Comparison of ENCODE assay signal across 17 cellular contexts in genomic region chr19:7841751-7842660, GRCh38. TPM values are rescaled to one million over a fixed set of nuclear protein-coding genes. Genes with fewer than 3 reads are reported as not detected.
DNase-seq lines count a peak whose midpoint lies in the region; ATAC-seq, FAIRE-seq and TF ChIP-seq lines count a peak whose summit lies in the region.
"Had no signal": no experiment of that assay in that cellular context is flagged by ENCODE, and none has a peak within 500 bp of the region (broad histone marks: within the 10 kb centered on the region; RNA-seq: fewer than 3 reads in every experiment).

No MANE protein-coding gene starts in this region.

- in situ Hi-C loops in IMR-90 (cut with MboI; ENCODE audit: low sequenced_read_pairs): no loop called here

- no peaks in the 10 kb centered on the region for H3K9me3 Mint-ChIP-seq in effector memory CD8-positive, alpha-beta T cell
- H3K9me3 Mint-ChIP-seq: IgD-negative memory B cell had no signal

- H3K79me1 ChIP-seq in IMR-90 (ENCODE audit: low read depth in 1 of 2, low read length in 2 of 2) (peaks cover 29 to 49% of the 10 kb centered on the region in 2 experiments), H1 (ENCODE audit: low read depth, low read length) (no peaks in the 10 kb centered on the region), trophoblast cell (ENCODE audit: low read length) (no peaks in the 10 kb centered on the region)

- H4K20me1 ChIP-seq in IMR-90 (ENCODE audit: insufficient read depth, low read length) (peaks cover 29% of the 10 kb centered on the region), H1 (replicated peaks in 1 of 2; ENCODE audit: control insufficient read depth in 1 of 2, insufficient read depth in 2 of 2, low read length in 2 of 2) (peaks cover 0 to 23% of the 10 kb centered on the region in 2 experiments)

- no TSS peak for BruUV-seq in IMR-90 (replicated peaks; lab: Mats Ljungman, UMichigan)

- no peaks in the 10 kb centered on the region for H3K36me3 ChIP-seq in IMR-90 (ENCODE audit: control insufficient read depth, insufficient read depth, low read length)
- H3K36me3 ChIP-seq in H1 (ENCODE audit: control insufficient read depth in 2 of 4, insufficient read depth in 4 of 4, low read length in 3 of 4): no peaks in the 10 kb centered on the region; a peak in 1 of 8 replicates
- no peaks in the 10 kb centered on the region for H3K36me3 ChIP-seq in trophoblast cell (ENCODE audit: control insufficient read depth in 1 of 2, insufficient read depth in 2 of 2, low read length in 2 of 2)
- H3K36me3 ChIP-seq: BLaER1 treated with 17β-estradiol and CSF1 and Interleukin-3, amounts not matched to agents 10 nM and 100 nM had no signal

- TF ChIP-seq CTCF in IMR-90 (conservative IDR thresholded peaks at IDR 0.05; ENCODE audit: low read depth, low read length) (no peak), H1 (IDR thresholded peaks at IDR 0.05; ENCODE audit: control extremely low read depth in 1 of 3, insufficient read depth in 1 of 3, low read depth in 1 of 3, low read length in 3 of 3) (no peak)

- H3K9me3 ChIP-seq in IMR-90 (ENCODE audit: control insufficient read depth, insufficient read depth, low read length): no peaks in the 10 kb centered on the region; the same call in 1 of the 2 replicates
- peaks cover 0 to 14% of the 10 kb centered on the region in 2 experiments; a peak in 2 of 4 replicates for H3K9me3 ChIP-seq in H1 (ENCODE audit: insufficient read depth in 2 of 2, low read depth in 1 of 2, low read length in 1 of 2)
- peaks cover 9% of the 10 kb centered on the region for H3K9me3 ChIP-seq in trophoblast cell (ENCODE audit: insufficient read depth, low read depth, low read length)

- no peak overlapping the region for H4K8ac ChIP-seq in IMR-90 (ENCODE audit: low read depth in 2 of 2, low read length in 2 of 2)
- H4K8ac ChIP-seq in H1 (ENCODE audit: extremely low read depth, insufficient read depth, low read length): peak overlapping the region; percentile 5; the same call in 1 of the 2 replicates
- no peak overlapping the region for H4K8ac ChIP-seq in trophoblast cell (ENCODE audit: low read depth, low read length)

- no peak for TF ChIP-seq RAD21 in IMR-90 (IDR thresholded peaks at IDR 0.05; ENCODE audit: low read length)
- TF ChIP-seq RAD21 in H1 (IDR thresholded peaks at IDR 0.05 in 1 of 2, conservative IDR thresholded peaks at IDR 0.05 in 1 of 2; ENCODE audit: low read depth in 2 of 2, low read length in 2 of 2): no peak

- no peak for TF ChIP-seq EP300 in H1 (IDR thresholded peaks at IDR 0.05; ENCODE audit: borderline replicate concordance in 1 of 2, low read depth in 2 of 2, low read length in 2 of 2)

- H2BK5ac ChIP-seq in IMR-90 (ENCODE audit: low read depth, low read length, poor library complexity, severe bottlenecking) (peak overlapping the region; percentile 4), H1 (ENCODE audit: low read depth, low read length) (no peak overlapping the region), trophoblast cell (ENCODE audit: low read depth, low read length, poor library complexity) (no peak overlapping the region)

- 86% methylated on average over 6 of the region's 11 CpGs; no CpG with 5 or more reads in 1 of the 2 experiments for WGBS in IMR-90 (ENCODE audit: extremely low coverage in 2 of 2, insufficient read length in 1 of 2), 2 experiments
- 88 to 100% methylated on average over 4 to 10 of the region's 11 CpGs for WGBS in H1 (ENCODE audit: extremely low coverage in 1 of 2, insufficient coverage in 1 of 2, insufficient read length in 1 of 2, insufficient replicate concordance in 2 of 2, low coverage in 1 of 2, low lambda C conversion rate in 2 of 2, missing lambda C conversion rate in 1 of 2), 2 experiments
- 100% methylated on average over 4 of the region's 11 CpGs for WGBS in trophoblast cell (ENCODE audit: extremely low coverage, insufficient coverage, insufficient read length)

- dilution Hi-C loops in IMR-90 (cut with HindIII; ENCODE audit: low sequenced_read_pairs, unreplicated experiment): no loop called here

- CTCF ChIA-PET in IMR-90 (lab: Yijun Ruan, JAX): no interaction called here
- CTCF ChIA-PET in H1 (lab: Charles Lee; ENCODE audit: partially characterized antibody): no interaction called here

- H2AK5ac ChIP-seq in IMR-90 (ENCODE audit: low read depth, low read length) (no peak overlapping the region), H1 (ENCODE audit: low read depth, low read length) (peak overlapping the region; percentile 97; the same call in 1 of the 2 replicates), trophoblast cell (ENCODE audit: low read length) (no peak overlapping the region)

- no peak overlapping the region for H4K5ac ChIP-seq in IMR-90 (ENCODE audit: low read depth, low read length)
- H4K5ac ChIP-seq in H1 (ENCODE audit: insufficient read length, low read depth, low read length): no peak overlapping the region

- no peak overlapping the region for H3K4ac ChIP-seq in IMR-90 (ENCODE audit: low read depth, low read length)
- peak overlapping the region; percentile 66 for H3K4ac ChIP-seq in H1 (replicated peaks; ENCODE audit: insufficient read length, low read depth, low read length)
- H3K4ac ChIP-seq in trophoblast cell (ENCODE audit: low read depth, low read length): no peak overlapping the region

- peaks cover 29% of the 10 kb centered on the region for H3K9me1 ChIP-seq in IMR-90 (ENCODE audit: insufficient read depth, low read length)

- H3K14ac ChIP-seq in IMR-90 (replicated peaks; ENCODE audit: low read depth, low read length): no peak overlapping the region
- peak overlapping the region; percentile 49 for H3K14ac ChIP-seq in H1 (ENCODE audit: insufficient read length)
- no peak overlapping the region for H3K14ac ChIP-seq in trophoblast cell (ENCODE audit: low read length)

- H2BK20ac ChIP-seq in IMR-90 (ENCODE audit: low read depth, low read length): no peak overlapping the region
- H2BK20ac ChIP-seq in H1 (ENCODE audit: low read length): peak overlapping the region; percentile 83

- no peak overlapping the region for H3K4me3 Mint-ChIP-seq in effector memory CD8-positive, alpha-beta T cell
- H3K4me3 Mint-ChIP-seq: CD4-positive, CD25-positive, alpha-beta regulatory T cell; IgD-negative memory B cell had no signal

- POLR2A ChIA-PET in IMR-90 (lab: Charles Lee; ENCODE audit: unreplicated experiment) (no interaction called here), H1 (lab: Charles Lee; ENCODE audit: partially characterized antibody) (no interaction called here)

- H2AK9ac ChIP-seq in IMR-90 (replicated peaks; ENCODE audit: low read depth, low read length, poor library complexity): peak overlapping the region; percentile 24

- no peak overlapping the region for H3K27ac Mint-ChIP-seq in effector memory CD8-positive, alpha-beta T cell
- H3K27ac Mint-ChIP-seq: IgD-negative memory B cell had no signal

- H2AFZ ChIP-seq in IMR-90 (replicated peaks; ENCODE audit: low read length, poor library complexity) (no peak overlapping the region), H1 (ENCODE audit: low read length) (no peak overlapping the region), trophoblast cell (ENCODE audit: insufficient read depth, low read length, poor library complexity) (no peak overlapping the region)

- no peak overlapping the region for H4K12ac ChIP-seq in trophoblast cell (ENCODE audit: low read depth, low read length)

- H3K4me1 Mint-ChIP-seq in effector memory CD8-positive, alpha-beta T cell (ENCODE audit: low read depth in 2 of 2): no peaks in the 10 kb centered on the region
- H3K4me1 Mint-ChIP-seq: IgD-negative memory B cell had no signal

- H3K23ac ChIP-seq in IMR-90 (ENCODE audit: low read depth, low read length): no peak overlapping the region
- no peak overlapping the region for H3K23ac ChIP-seq in H1 (ENCODE audit: insufficient read length)
- peak overlapping the region; percentile 70 for H3K23ac ChIP-seq in trophoblast cell (ENCODE audit: low read length)

- H3K4me2 ChIP-seq in IMR-90 (ENCODE audit: low read depth, low read length) (no peak overlapping the region), H1 (ENCODE audit: insufficient read depth in 1 of 2, low read depth in 2 of 2, low read length in 2 of 2) (no peak overlapping the region; a peak in 1 of 4 replicates), trophoblast cell (ENCODE audit: low read length) (no peak overlapping the region)

- H2BK120ac ChIP-seq in IMR-90 (ENCODE audit: low read depth, low read length): no peak overlapping the region
- H2BK120ac ChIP-seq in H1 (replicated peaks; ENCODE audit: low read depth, low read length): peak overlapping the region; percentile 72
- H2BK120ac ChIP-seq in trophoblast cell (ENCODE audit: insufficient read depth, low read length, poor library complexity): no peak overlapping the region

- intact Hi-C loops in left ventricle myocardium superior (cut with micrococcal nuclease): no loop called here
- intact Hi-C loops in cardiac septum (cut with DNase I): no loop called here
- intact Hi-C loops in IMR-90 (cut with micrococcal nuclease): no loop called here

- DNase-seq in left ventricle myocardium superior (peak; percentile 18), cardiac septum (ENCODE audit: low spot score) (no peak), IMR-90 (no peak), H1 (ENCODE audit: low read depth in 1 of 2, low spot score in 2 of 2) (no peak), trophoblast cell (no peak)
- no peak for DNase-seq in effector memory CD8-positive, alpha-beta T cell
- DNase-seq: ACHN; CD4-positive, CD25-positive, alpha-beta regulatory T cell; DMS53; GOT3; HCEC 1CT had no signal

- H2BK15ac ChIP-seq in IMR-90 (ENCODE audit: low read depth, low read length) (no peak overlapping the region), H1 (ENCODE audit: low read length) (peak overlapping the region; percentile 75; the same call in 1 of the 2 replicates)

- H3K4me1 ChIP-seq in IMR-90 (ENCODE audit: control insufficient read depth, insufficient read depth, low read length): peaks cover 2% of the 10 kb centered on the region; the same call in 1 of the 2 replicates
- no peaks in the 10 kb centered on the region for H3K4me1 ChIP-seq in H1 (replicated peaks in 1 of 4; ENCODE audit: control insufficient read depth in 3 of 4, insufficient read depth in 4 of 4, low read length in 3 of 4)
- H3K4me1 ChIP-seq in trophoblast cell (ENCODE audit: control insufficient read depth in 1 of 2, insufficient read depth in 2 of 2, low read length in 2 of 2): no peaks in the 10 kb centered on the region

- H4K91ac ChIP-seq in IMR-90 (ENCODE audit: insufficient read depth, low read depth, low read length) (no peak overlapping the region), H1 (replicated peaks; ENCODE audit: insufficient read length, low read length) (no peak overlapping the region), trophoblast cell (ENCODE audit: low read depth, low read length) (no peak overlapping the region)

- H3K36me3 Mint-ChIP-seq in effector memory CD8-positive, alpha-beta T cell (ENCODE audit: insufficient read depth): no peaks in the 10 kb centered on the region
- H3K36me3 Mint-ChIP-seq: IgD-negative memory B cell had no signal

- TF ChIP-seq POLR2A in IMR-90 (IDR thresholded peaks at IDR 0.05; ENCODE audit: low read depth, low read length): no peak
- TF ChIP-seq POLR2A in H1 (IDR thresholded peaks at IDR 0.05; ENCODE audit: control extremely low read depth in 1 of 2, low read depth in 2 of 2, low read length in 2 of 2): no peak

- FAIRE-seq in H1 (lab: Jason Lieb, UNC): no peak

- H2BK12ac ChIP-seq in H1 (ENCODE audit: low read depth, low read length): peak overlapping the region; percentile 55; the same call in 1 of the 2 replicates
- no peak overlapping the region for H2BK12ac ChIP-seq in trophoblast cell (ENCODE audit: low read length)

- ATAC-seq in left ventricle myocardium superior (no peak), IMR-90 (ENCODE audit: low read depth) (no peak), HG03039 (IDR thresholded peaks at IDR 0.05; ENCODE audit: unreplicated experiment) (no peak), GM21526 (IDR thresholded peaks at IDR 0.05; ENCODE audit: low FRiP score, unreplicated experiment) (no peak)
- ATAC-seq in effector memory CD8-positive, alpha-beta T cell (replicated peaks): no peak

- H3K56ac ChIP-seq in IMR-90 (ENCODE audit: extremely low read depth, insufficient read depth, low read length): no peak overlapping the region
- peak overlapping the region; percentile 47 for H3K56ac ChIP-seq in H1 (replicated peaks; ENCODE audit: insufficient read length, low read depth, low read length)

- peaks cover 17% of the 10 kb centered on the region for H3K23me2 ChIP-seq in H1 (ENCODE audit: low read depth, low read length)

- H3K27me3 Mint-ChIP-seq in effector memory CD8-positive, alpha-beta T cell: no peaks in the 10 kb centered on the region
- H3K27me3 Mint-ChIP-seq: CD4-positive, CD25-positive, alpha-beta regulatory T cell; IgD-negative memory B cell had no signal

- H3K4me3 ChIP-seq in IMR-90 (ENCODE audit: insufficient read depth, low read depth, low read length) (no peak overlapping the region), H1 (ENCODE audit: extremely low read depth in 1 of 4, insufficient read depth in 2 of 4, low read depth in 3 of 4, low read length in 4 of 4) (no peak overlapping the region), trophoblast cell (ENCODE audit: low read depth, low read length) (peak overlapping the region; percentile 30)
- H3K4me3 ChIP-seq: BLaER1 treated with 17β-estradiol and CSF1 and Interleukin-3, amounts not matched to agents 10 nM and 100 nM had no signal

- H3K27ac ChIP-seq in IMR-90 (ENCODE audit: insufficient read depth, low read length) (no peak overlapping the region), H1 (ENCODE audit: low read depth, low read length) (no peak overlapping the region), trophoblast cell (ENCODE audit: low read depth, low read length) (no peak overlapping the region)
- H3K27ac ChIP-seq: BLaER1 treated with 17β-estradiol and CSF1 and Interleukin-3, amounts not matched to agents 10 nM and 100 nM; HL-60 had no signal

- H3K27me3 ChIP-seq in IMR-90 (ENCODE audit: control insufficient read depth, insufficient read depth, low read length) (no peaks in the 10 kb centered on the region), H1 (replicated peaks in 1 of 4; ENCODE audit: control insufficient read depth in 3 of 4, extremely low read depth in 1 of 4, insufficient read depth in 3 of 4, low read length in 3 of 4) (no peaks in the 10 kb centered on the region; a peak in 2 of 7 replicates), trophoblast cell (ENCODE audit: insufficient read depth, low read length) (no peaks in the 10 kb centered on the region)
- H3K27me3 ChIP-seq: BLaER1 treated with 17β-estradiol and CSF1 and Interleukin-3, amounts not matched to agents 10 nM and 100 nM had no signal

- H3K18ac ChIP-seq in IMR-90 (ENCODE audit: low read depth, low read length) (no peak overlapping the region), H1 (ENCODE audit: extremely low read depth, low read length) (no peak overlapping the region), trophoblast cell (ENCODE audit: low read length) (no peak overlapping the region)

- H3K9ac ChIP-seq in IMR-90 (ENCODE audit: low read depth, low read length) (no peak overlapping the region), H1 (replicated peaks in 1 of 4; ENCODE audit: extremely low read depth in 1 of 4, low read depth in 3 of 4, low read length in 3 of 4) (peak overlapping the region in 1 of 4 experiments; percentile 25; a peak in 2 of 7 replicates), trophoblast cell (ENCODE audit: low read length) (no peak overlapping the region)
- H3K9ac ChIP-seq: BLaER1 treated with 17β-estradiol and CSF1 and Interleukin-3, amounts not matched to agents 10 nM and 100 nM had no signal

- H3K79me2 ChIP-seq in H1 (ENCODE audit: control insufficient read depth in 1 of 2, insufficient read depth in 2 of 2, low read length in 2 of 2): peaks cover 0 to 7% of the 10 kb centered on the region in 2 experiments; a peak in 2 of 4 replicates
- no peaks in the 10 kb centered on the region for H3K79me2 ChIP-seq in trophoblast cell (ENCODE audit: control insufficient read depth, insufficient read depth, low read length, poor library complexity)

RNA-seq across cellular contexts. Expression of gene EVI5L, which starts 12.0 kb away (rescaled TPM):
- 23.5 TPM for total RNA-seq in left ventricle myocardium superior
- total RNA-seq in cardiac septum: 23.6 TPM
- total RNA-seq in IMR-90 (2012; rRNA removed): 12.7 and 15.0 TPM in 2 replicates
- 14.6 and 15.0 TPM in 2 replicates for polyA plus RNA-seq in IMR-90 (2012; rRNA removed)
- polyA plus RNA-seq in IMR-90 (2012; cell fraction: cytosol; rRNA removed): 13.6 and 18.5 TPM in 2 replicates
- 21.0 and 37.0 TPM in 2 replicates for polyA plus RNA-seq in IMR-90 (2012; cell fraction: nucleus; rRNA removed; ENCODE audit: low replicate concordance)
- total RNA-seq in H1 (2021; fragmentation: NEBNext Ultra II Directional; extraction: Animal tissue kit (Norgen Biotek cat#: 25700)): 10.4 and 11.0 TPM in 2 replicates
- 7.2 and 13.1 TPM in 2 replicates for polyA plus RNA-seq in H1 (2011; rRNA removed)
- 8.2 TPM for polyA plus RNA-seq in H1 (2011; cell fraction: cytosol; rRNA removed)
- polyA plus RNA-seq in H1 (2011; cell fraction: nucleus; rRNA removed): 15.2 TPM
- polyA plus RNA-seq in H1 (2012, experiment 1 of 2): 6.8 to 10.5 TPM (median 9.9 TPM) in 4 replicates
- polyA plus RNA-seq in H1 (2012, experiment 2 of 2): 10.7 TPM
- polyA plus RNA-seq in H1 (2013, experiment 1 of 2): 7.7 TPM
- polyA plus RNA-seq in H1 (2013, experiment 2 of 2): 7.8 TPM
- 7.2 and 14.2 TPM in 2 replicates for polyA minus RNA-seq in H1 (2011; rRNA and poly(A)+ RNA removed)
- 4.0 TPM for polyA minus RNA-seq in H1 (2011; cell fraction: cytosol; rRNA and poly(A)+ RNA removed)
- polyA minus RNA-seq in H1 (2011; cell fraction: nucleus; rRNA and poly(A)+ RNA removed): 7.9 TPM
- 7.0 and 7.3 TPM in 2 replicates for polyA plus RNA-seq in trophoblast cell (2013)

RNA-seq across cellular contexts. Expression of gene PRR36, which starts 32.2 kb away (rescaled TPM):
- total RNA-seq in left ventricle myocardium superior (0.15 TPM), cardiac septum (0.13 TPM), IMR-90 (2012; rRNA removed) (not detected in 2 replicates)
- polyA plus RNA-seq in IMR-90 (2012; rRNA removed) (0.02 and 0.06 TPM in 2 replicates), H1 (2011; rRNA removed) (1.6 and 3.4 TPM in 2 replicates)
- 0.05 and 0.21 TPM in 2 replicates for polyA plus RNA-seq in IMR-90 (2012; cell fraction: cytosol; rRNA removed)
- polyA plus RNA-seq in IMR-90 (2012; cell fraction: nucleus; rRNA removed; ENCODE audit: low replicate concordance): 0.09 and 0.29 TPM in 2 replicates
- total RNA-seq in H1 (2021; fragmentation: NEBNext Ultra II Directional; extraction: Animal tissue kit (Norgen Biotek cat#: 25700)): 23.9 and 25.3 TPM in 2 replicates
- polyA plus RNA-seq in H1 (2011; cell fraction: cytosol; rRNA removed): 0.85 TPM
- 6.1 TPM for polyA plus RNA-seq in H1 (2011; cell fraction: nucleus; rRNA removed)
- polyA plus RNA-seq in H1 (2012, experiment 1 of 2): 20.7 to 32.8 TPM (median 29.9 TPM) in 4 replicates
- 22.3 TPM for polyA plus RNA-seq in H1 (2012, experiment 2 of 2)
- polyA plus RNA-seq in H1 (2013, experiment 1 of 2): 21.3 TPM
- polyA plus RNA-seq in H1 (2013, experiment 2 of 2): 20.1 TPM
- polyA minus RNA-seq in H1 (2011; rRNA and poly(A)+ RNA removed): 1.2 and 1.9 TPM in 2 replicates
- 17.2 TPM for polyA minus RNA-seq in H1 (2011; cell fraction: cytosol; rRNA and poly(A)+ RNA removed)
- polyA minus RNA-seq in H1 (2011; cell fraction: nucleus; rRNA and poly(A)+ RNA removed): 5.0 TPM
- 0.94 and 1.00 TPM in 2 replicates for polyA plus RNA-seq in trophoblast cell (2013)
- polyA plus RNA-seq: IgD-negative memory B cell had no signal

RNA-seq across cellular contexts. Expression of gene LRRC8E, which starts 46.3 kb away (rescaled TPM):
- total RNA-seq in left ventricle myocardium superior: 3.1 TPM
- total RNA-seq in cardiac septum: 0.30 TPM
- 6.9 and 7.2 TPM in 2 replicates for total RNA-seq in IMR-90 (2012; rRNA removed)
- polyA plus RNA-seq in IMR-90 (2012; rRNA removed): 6.4 and 6.9 TPM in 2 replicates
- polyA plus RNA-seq in IMR-90 (2012; cell fraction: cytosol; rRNA removed): 4.1 and 5.4 TPM in 2 replicates
- 4.1 and 7.1 TPM in 2 replicates for polyA plus RNA-seq in IMR-90 (2012; cell fraction: nucleus; rRNA removed; ENCODE audit: low replicate concordance)
- total RNA-seq in H1 (2021; fragmentation: NEBNext Ultra II Directional; extraction: Animal tissue kit (Norgen Biotek cat#: 25700)): 2.9 and 3.4 TPM in 2 replicates
- polyA plus RNA-seq in H1 (2011; rRNA removed): 2.7 and 2.8 TPM in 2 replicates
- 2.2 TPM for polyA plus RNA-seq in H1 (2011; cell fraction: cytosol; rRNA removed)
- 3.0 TPM for polyA plus RNA-seq in H1 (2011; cell fraction: nucleus; rRNA removed)
- 2.2 to 3.0 TPM (median 2.6 TPM) in 4 replicates for polyA plus RNA-seq in H1 (2012, experiment 1 of 2)
- polyA plus RNA-seq in H1 (2012, experiment 2 of 2): 2.1 TPM
- polyA plus RNA-seq in H1 (2013, experiment 1 of 2): 5.0 TPM
- polyA plus RNA-seq in H1 (2013, experiment 2 of 2): 4.7 TPM
- 4.8 and 4.9 TPM in 2 replicates for polyA minus RNA-seq in H1 (2011; rRNA and poly(A)+ RNA removed)
- polyA minus RNA-seq in H1 (2011; cell fraction: cytosol; rRNA and poly(A)+ RNA removed): 1.6 TPM
- polyA minus RNA-seq in H1 (2011; cell fraction: nucleus; rRNA and poly(A)+ RNA removed): 3.2 TPM
- polyA plus RNA-seq in trophoblast cell (2013): 2.3 and 2.4 TPM in 2 replicates
- total RNA-seq: CD4-positive, CD25-positive, alpha-beta regulatory T cell; G401 had no signal
- polyA plus RNA-seq: CD4-positive, CD25-positive, alpha-beta regulatory T cell; IgD-negative memory B cell had no signal

Comparison
In these comparisons a context has a peak if more than half of its experiments do, and no peak if none do; other contexts are left out.
1. RNA of gene PRR36, which starts 32.2 kb away (total RNA-seq): 23.9 to 25.3 TPM in H1; 0.15 TPM in left ventricle myocardium superior (single experiment), 0.13 TPM in cardiac septum (single experiment) and not detected in IMR-90; every median in the first group is over 10 times any median in the second.